In the genomic region with DNA sequence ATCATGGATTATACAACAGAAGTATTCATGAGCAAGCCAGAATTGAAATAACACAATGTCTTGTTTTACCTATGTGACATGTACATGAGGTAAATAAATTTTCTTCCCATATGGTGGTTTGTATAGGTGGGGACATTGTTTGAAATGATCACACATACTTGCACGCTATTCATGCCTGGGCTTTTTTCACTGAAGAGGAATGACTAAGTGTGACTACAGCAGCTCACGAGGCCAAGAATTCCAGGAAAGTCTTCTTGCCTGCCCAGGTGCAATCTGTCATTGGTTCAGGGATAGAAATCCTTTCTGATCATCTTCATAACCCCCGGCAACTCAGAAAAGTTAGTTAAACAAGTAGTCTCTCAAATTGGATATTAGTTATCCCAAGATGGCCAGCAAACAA, we compare ENCODE assay signal across 32 cellular contexts. TPM values are rescaled to one million over a fixed set of nuclear protein-coding genes. Genes with fewer than 3 reads are reported as not detected.
DNase-seq lines count a peak whose midpoint lies in the region; ATAC-seq, FAIRE-seq and TF ChIP-seq lines count a peak whose summit lies in the region.
"Had no signal": no experiment of that assay in that cellular context is flagged by ENCODE, and none has a peak within 500 bp of the region (broad histone marks: within the 10 kb centered on the region; RNA-seq: fewer than 3 reads in every experiment).

No MANE protein-coding gene starts in this region.

- H2AFZ ChIP-seq in GM12878 (ENCODE audit: control insufficient read depth, low read depth, low read length) = no peak overlapping the region

- POLR2A ChIA-PET in GM12878 (lab: Charles Lee) = no interaction called here

- no peaks in the 10 kb centered on the region for H3K9me3 Mint-ChIP-seq in type B pancreatic cell
- H3K9me3 Mint-ChIP-seq: activated naive CD8-positive, alpha-beta T cell treated with anti-CD3 and anti-CD28 coated beads for 36 hours; CD4-positive, alpha-beta T cell; naive thymus-derived CD4-positive, alpha-beta T cell had no signal

- H3K4me3 ChIP-seq in GM12878 (no peak overlapping the region), fibroblast of pulmonary artery (replicated peaks; ENCODE audit: low read depth, low read length) (no peak overlapping the region), upper lobe of left lung (no peak overlapping the region), small intestine (ENCODE audit: low read depth in 1 of 2, low read length in 2 of 2) (no peak overlapping the region)
- H3K4me3 ChIP-seq: ascending aorta, prostate gland had no signal

- no peaks in the 10 kb centered on the region for H3K36me3 ChIP-seq in GM12878 (ENCODE audit: control insufficient read depth in 2 of 2, insufficient read depth in 2 of 2, low read length in 1 of 2)
- H3K36me3 ChIP-seq in upper lobe of left lung = no peaks in the 10 kb centered on the region
- H3K36me3 ChIP-seq in small intestine (ENCODE audit: control insufficient read depth in 2 of 2, insufficient read depth in 2 of 2, low read length in 2 of 2) = no peaks in the 10 kb centered on the region
- H3K36me3 ChIP-seq: ascending aorta, prostate gland had no signal

- no peaks in the 10 kb centered on the region for H3K79me2 ChIP-seq in GM12878 (ENCODE audit: control insufficient read depth, insufficient read depth, low read length)

- CTCF ChIA-PET in GM12878 (lab: Yijun Ruan, JAX) = no interaction called here

- H3K27me3 Mint-ChIP-seq in type B pancreatic cell = no peaks in the 10 kb centered on the region
- H3K27me3 Mint-ChIP-seq: activated naive CD8-positive, alpha-beta T cell treated with anti-CD3 and anti-CD28 coated beads for 36 hours; CD4-positive, alpha-beta T cell had no signal

- no peaks in the 10 kb centered on the region for H3K4me1 ChIP-seq in GM12878 (ENCODE audit: control insufficient read depth, insufficient read depth, low read length)
- no peaks in the 10 kb centered on the region for H3K4me1 ChIP-seq in upper lobe of left lung
- no peaks in the 10 kb centered on the region for H3K4me1 ChIP-seq in small intestine (ENCODE audit: control insufficient read depth in 2 of 2, insufficient read depth in 1 of 2, low read depth in 1 of 2, low read length in 1 of 2)
- H3K4me1 ChIP-seq: ascending aorta, prostate gland had no signal

- RAD21 ChIA-PET in GM12878 (lab: Charles Lee; ENCODE audit: unreplicated experiment) = no interaction called here

- TF ChIP-seq POLR2A in GM12878 (IDR thresholded peaks at IDR 0.05; ENCODE audit: low read depth, low read length) (no peak), upper lobe of left lung (IDR thresholded peaks at IDR 0.05) (no peak)

- SMC1A ChIA-PET in GM12878 (lab: Charles Lee; ENCODE audit: uncharacterized antibody, unreplicated experiment) = no interaction called here

- no peaks in the 10 kb centered on the region for H3K36me3 Mint-ChIP-seq in type B pancreatic cell
- H3K36me3 Mint-ChIP-seq: activated naive CD8-positive, alpha-beta T cell treated with anti-CD3 and anti-CD28 coated beads for 36 hours; naive thymus-derived CD4-positive, alpha-beta T cell had no signal

- no peak for TF ChIP-seq CTCF in GM12878 (IDR thresholded peaks at IDR 0.05 in 2 of 3, conservative IDR thresholded peaks at IDR 0.05 in 1 of 3; ENCODE audit: control insufficient read depth in 2 of 3, extremely low read depth in 1 of 3, insufficient read depth in 1 of 3, low read depth in 3 of 3, low read length in 3 of 3)
- no peak for TF ChIP-seq CTCF in fibroblast of pulmonary artery (IDR thresholded peaks at IDR 0.05; ENCODE audit: low read length, missing control alignments)
- TF ChIP-seq CTCF in upper lobe of left lung (IDR thresholded peaks at IDR 0.05) = no peak
- no peak for TF ChIP-seq CTCF in type B pancreatic cell (conservative IDR thresholded peaks at IDR 0.05)

- 31% methylated on average over 3 of the region's 3 CpGs for WGBS in GM12878 (ENCODE audit: insufficient coverage, insufficient replicate concordance, low lambda C conversion rate, missing lambda C conversion rate)
- 85 to 96% methylated on average over 3 of the region's 3 CpGs for WGBS in upper lobe of left lung, 2 donors
- 88 to 89% (median 88%) methylated on average over 3 of the region's 3 CpGs for WGBS in small intestine, 3 donors

- intact Hi-C loops in GM12878 (cut with micrococcal nuclease; ENCODE audit: unreplicated experiment) = no loop called here

- no peak overlapping the region for H3K4me2 ChIP-seq in GM12878 (ENCODE audit: control insufficient read depth, insufficient read depth)
- H3K4me2 ChIP-seq: KMS-11 had no signal

- no peaks in the 10 kb centered on the region for H4K20me1 ChIP-seq in GM12878 (ENCODE audit: control insufficient read depth, insufficient read depth)

- peaks cover 6% of the 10 kb centered on the region for H3K4me1 Mint-ChIP-seq in type B pancreatic cell (ENCODE audit: unreplicated experiment)
- H3K4me1 Mint-ChIP-seq: activated naive CD8-positive, alpha-beta T cell treated with anti-CD3 and anti-CD28 coated beads for 36 hours; naive thymus-derived CD4-positive, alpha-beta T cell had no signal

- H3K9me3 ChIP-seq in GM12878 (replicated peaks; ENCODE audit: control insufficient read depth, insufficient read depth, low read length) = no peaks in the 10 kb centered on the region
- no peaks in the 10 kb centered on the region for H3K9me3 ChIP-seq in upper lobe of left lung
- H3K9me3 ChIP-seq in small intestine (ENCODE audit: control insufficient read depth, low read depth) = no peaks in the 10 kb centered on the region
- H3K9me3 ChIP-seq: ascending aorta, prostate gland had no signal

- no peak overlapping the region for H3K27ac ChIP-seq in GM12878 (ENCODE audit: control insufficient read depth, insufficient read depth)
- no peak overlapping the region for H3K27ac ChIP-seq in upper lobe of left lung
- no peak overlapping the region for H3K27ac ChIP-seq in small intestine (ENCODE audit: low read depth in 1 of 2, low read length in 1 of 2)
- H3K27ac ChIP-seq: ascending aorta, KMS-11, prostate gland, VCaP had no signal

- TF ChIP-seq RAD21 in GM12878 (IDR thresholded peaks at IDR 0.05; ENCODE audit: insufficient read depth, low read depth, low read length) = no peak

- H3K27me3 ChIP-seq in GM12878 (replicated peaks in 1 of 2; ENCODE audit: control insufficient read depth in 2 of 2, insufficient read depth in 2 of 2, low read length in 1 of 2) = peaks cover 0 to 1% of the 10 kb centered on the region in 2 experiments; a peak in 1 of 4 replicates
- no peaks in the 10 kb centered on the region for H3K27me3 ChIP-seq in upper lobe of left lung
- no peaks in the 10 kb centered on the region for H3K27me3 ChIP-seq in small intestine (ENCODE audit: control insufficient read depth in 2 of 2, insufficient read depth in 2 of 2, low read length in 2 of 2)
- H3K27me3 ChIP-seq: ascending aorta had no signal

- peak; percentile 40 for DNase-seq in ACHN
- DNase-seq in HT1080 (ENCODE audit: low read depth) = peak; percentile 71
- no peak for DNase-seq in GM12878 (ENCODE audit: low read depth, low spot score)
- peak; percentile 48 for DNase-seq in fibroblast of pulmonary artery (ENCODE audit: low read depth)
- no peak for DNase-seq in upper lobe of left lung
- DNase-seq in small intestine = no peak
- DNase-seq in NCI-H2081 (lab: John Stamatoyannopoulos, UW) = no peak
- DNase-seq in type B pancreatic cell (ENCODE audit: extremely low spot score, unreplicated experiment) = no peak
- DNase-seq: 8988T; activated CD4-positive, alpha-beta T cell treated with anti-CD3 and anti-CD28 coated beads for 4 hours; activated effector memory CD4-positive, alpha-beta T cell treated with anti-CD3 and anti-CD28 coated beads, Interleukin-2, amount 50 U/mL, for 16 hours; activated naive CD8-positive, alpha-beta T cell treated with anti-CD3 and anti-CD28 coated beads for 36 hours; activated T-cell treated with anti-CD3 and anti-CD28 coated beads, Interleukin-2, amount 50 U/mL, for 1 hour; CD4-positive, alpha-beta T cell; cerebellar nuclear complex; foreskin melanocyte; H7; naive thymus-derived CD4-positive, alpha-beta T cell; NCI-H1436; NCI-H2107; NCI-H446; Right ventricle myocardium superior; stimulated activated naive CD8-positive, alpha-beta T cell treated with anti-CD3 and anti-CD28 coated beads, Interleukin-15, Interleukin-2, amounts not matched to agents 100 U/mL and 50 U/mL, for 24 hours had no signal

- no peak overlapping the region for H3K27ac Mint-ChIP-seq in type B pancreatic cell
- H3K27ac Mint-ChIP-seq: activated naive CD8-positive, alpha-beta T cell treated with anti-CD3 and anti-CD28 coated beads for 36 hours; CD4-positive, alpha-beta T cell; naive thymus-derived CD4-positive, alpha-beta T cell had no signal

- in situ Hi-C loops in ACHN (cut with HindIII; ENCODE audit: low pct_ligation_motif_present, low pct_unique_long_range_greater_than_20kb, low sequenced_read_pairs) = no loop called here
- in situ Hi-C loops in GM12878 (cut with MboI) = no loop called here

- TF ChIP-seq EP300 in GM12878 (IDR thresholded peaks at IDR 0.05; ENCODE audit: borderline replicate concordance in 1 of 2, control insufficient read depth in 1 of 2, low read depth in 2 of 2, low read length in 2 of 2) = no peak
- TF ChIP-seq EP300 in upper lobe of left lung (IDR thresholded peaks at IDR 0.05) = no peak

- FAIRE-seq in GM12878 (lab: Jason Lieb, UNC) (no peak), small intestine (lab: Jason Lieb, UNC) (no peak)
- FAIRE-seq: D721Med, endothelial cell of umbilical vein had no signal

- ATAC-seq in GM12878 (no peak), upper lobe of left lung (ENCODE audit: low FRiP score in 2 of 2) (no peak)
- ATAC-seq: left lobe of liver; naive thymus-derived CD4-positive, alpha-beta T cell; stimulated activated naive CD8-positive, alpha-beta T cell treated with anti-CD3 and anti-CD28 coated beads, Interleukin-15, Interleukin-2, amounts not matched to agents 100 U/mL and 50 U/mL, for 24 hours had no signal

- no peak overlapping the region for H3K9ac ChIP-seq in GM12878 (ENCODE audit: control insufficient read depth, insufficient read depth, low read length)
- H3K9ac ChIP-seq: KMS-11 had no signal

- BruUV-seq in GM12878 (replicated peaks; lab: Mats Ljungman, UMichigan) = no TSS peak

- no peak overlapping the region for H3K4me3 Mint-ChIP-seq in type B pancreatic cell
- H3K4me3 Mint-ChIP-seq: activated naive CD8-positive, alpha-beta T cell treated with anti-CD3 and anti-CD28 coated beads for 36 hours; CD4-positive, alpha-beta T cell; naive thymus-derived CD4-positive, alpha-beta T cell had no signal

RNA-seq across cellular contexts. Expression of a gene that starts 36.3 kb away (rescaled TPM):
- 1.4 and 1.9 TPM in 2 replicates for total RNA-seq in HT1080 (2014; rRNA removed; shearing (Covaris generic))
- polyA plus RNA-seq in HT1080 (2015; cell fraction: cytosol; rRNA removed) = 1.3 and 1.5 TPM in 2 replicates
- polyA plus RNA-seq in HT1080 (2015; cell fraction: nucleus; rRNA removed) = 0.36 and 1.3 TPM in 2 replicates
- total RNA-seq in GM12878 (2013; cell fraction: nucleolus; rRNA removed) = not detected in 2 replicates
- not detected in 2 replicates for total RNA-seq in GM12878 (2014; rRNA removed)
- not detected in 2 replicates for total RNA-seq in GM12878 (2014; rRNA removed; fragmentation: Illumina TruSeq; extraction: Trizol)
- not detected in 2 replicates for total RNA-seq in GM12878 (2021)
- not detected for polyA plus RNA-seq in GM12878 (2011; ENCODE audit: low read depth)
- 0.29 and 0.37 TPM in 2 replicates for polyA plus RNA-seq in GM12878 (2011; rRNA removed)
- 0.10 and 0.16 TPM in 2 replicates for polyA plus RNA-seq in GM12878 (2011; cell fraction: cytosol; rRNA removed)
- 0.13 and 0.18 TPM in 2 replicates for polyA plus RNA-seq in GM12878 (2011; cell fraction: nucleus; rRNA removed)
- 0.23 and 0.27 TPM in 2 replicates for polyA plus RNA-seq in GM12878 (2012)
- polyA plus RNA-seq in GM12878 (2014; fragmentation: Illumina TruSeq; extraction: Trizol) = not detected in 2 replicates
- polyA plus RNA-seq in GM12878 (2014; fragmentation: Nextera tagmentation; extraction: Ambion mirVana) = not detected
- polyA plus RNA-seq in GM12878 (2014; rRNA removed) = 0.09 TPM in 1 of 2 replicates, not detected in the other
- polyA plus RNA-seq in GM12878 (2016; fragmentation: Nextera tagmentation; extraction: Ambion mirVana) = under 1 TPM in 1 of 2 experiments, not detected in 1; 0.25 TPM
- polyA minus RNA-seq in GM12878 (2011; rRNA and poly(A)+ RNA removed) = 0.21 TPM in 1 of 2 replicates, not detected in the other
- polyA minus RNA-seq in GM12878 (2011; cell fraction: cytosol; rRNA and poly(A)+ RNA removed) = not detected in 2 replicates
- polyA minus RNA-seq in GM12878 (2011; cell fraction: nucleus; rRNA and poly(A)+ RNA removed) = 0.48 and 1.7 TPM in 2 replicates
- 10 to 100 TPM; 13.6 to 54.7 (median 37.0) TPM for total RNA-seq in upper lobe of left lung
- 10 to 100 TPM in 1 of 3 donors, 1 to 10 TPM in 2; 1.3 to 13.2 (median 3.0) TPM for polyA plus RNA-seq in small intestine
- 17.1 and 58.0 TPM in 2 replicates for total RNA-seq in type B pancreatic cell (ENCODE audit: low replicate concordance)
- total RNA-seq: H7; T-helper 2 cell treated with Interferon-gamma antibody and Interleukin-4, amounts not matched to agents 100 ng/mL and 5 ng/mL, for 36 hours had no signal

RNA-seq across cellular contexts. Expression of a gene that starts 43.7 kb away (rescaled TPM):
- total RNA-seq in HT1080 (2014; rRNA removed; shearing (Covaris generic)) = not detected in 2 replicates
- not detected in 2 replicates for polyA plus RNA-seq in HT1080 (2015; cell fraction: cytosol; rRNA removed)
- not detected in 2 replicates for polyA plus RNA-seq in HT1080 (2015; cell fraction: nucleus; rRNA removed)
- not detected in 2 replicates for total RNA-seq in GM12878 (2013; cell fraction: nucleolus; rRNA removed)
- total RNA-seq in GM12878 (2014; rRNA removed) (not detected in 2 replicates), GM12878 (2014; rRNA removed; fragmentation: Illumina TruSeq; extraction: Trizol) (not detected in 2 replicates), GM12878 (2021) (0.05 TPM in 1 of 2 replicates, not detected in the other), upper lobe of left lung (1 to 10 TPM in 5 of 6 donors, under 1 TPM in 1; 0.94 to 3.7 (median 1.1) TPM), type B pancreatic cell (ENCODE audit: low replicate concordance) (3.1 and 4.4 TPM in 2 replicates)
- polyA plus RNA-seq in GM12878 (2011; ENCODE audit: low read depth) = not detected
- polyA plus RNA-seq in GM12878 (2011; rRNA removed) (not detected in 2 replicates), GM12878 (2014; fragmentation: Illumina TruSeq; extraction: Trizol) (not detected in 2 replicates), GM12878 (2014; fragmentation: Nextera tagmentation; extraction: Ambion mirVana) (not detected), GM12878 (2014; rRNA removed) (not detected in 2 replicates), GM12878 (2016; fragmentation: Nextera tagmentation; extraction: Ambion mirVana) (not detected), small intestine (under 1 TPM in 2 of 3 donors, not detected in 1; 0.22 to 0.75 TPM)
- not detected in 2 replicates for polyA plus RNA-seq in GM12878 (2011; cell fraction: cytosol; rRNA removed)
- not detected in 2 replicates for polyA plus RNA-seq in GM12878 (2011; cell fraction: nucleus; rRNA removed)
- polyA plus RNA-seq in GM12878 (2012) = 0.03 and 0.06 TPM in 2 replicates
- not detected in 2 replicates for polyA minus RNA-seq in GM12878 (2011; rRNA and poly(A)+ RNA removed)
- polyA minus RNA-seq in GM12878 (2011; cell fraction: cytosol; rRNA and poly(A)+ RNA removed) = not detected in 2 replicates
- not detected in 2 replicates for polyA minus RNA-seq in GM12878 (2011; cell fraction: nucleus; rRNA and poly(A)+ RNA removed)
- total RNA-seq: activated CD8-positive, alpha-beta memory T cell treated with anti-CD3 and anti-CD28 coated beads for 36 hours; activated naive CD8-positive, alpha-beta T cell treated with anti-CD3 and anti-CD28 coated beads for 36 hours; ascending aorta; endothelial cell of umbilical vein; H7; Right ventricle myocardium superior; T-helper 2 cell treated with Interferon-gamma antibody and Interleukin-4, amounts not matched to agents 100 ng/mL and 5 ng/mL, for 36 hours had no signal
- polyA plus RNA-seq: endothelial cell of umbilical vein; naive thymus-derived CD4-positive, alpha-beta T cell had no signal

Comparison
In these comparisons a context has a peak if more than half of its experiments do, and no peak if none do; other contexts are left out.
1. DNase-seq: peak in ACHN (single experiment), HT1080 (single experiment) and fibroblast of pulmonary artery (single experiment); none in GM12878 (single experiment), upper lobe of left lung (0 of 2), small intestine (single experiment), NCI-H2081 (0 of 2) and type B pancreatic cell (single experiment).